ENCODE assay signal across 12 cellular contexts in genomic region chr13:20401958-20402856, GRCh38.
DNase-seq lines count a peak whose midpoint lies in the region; ATAC-seq and TF ChIP-seq lines count a peak whose summit lies in the region.
"Had no signal": no experiment of that assay in that cellular context is flagged by ENCODE, and none has a peak within 500 bp of the region (broad histone marks: within the 10 kb centered on the region; RNA-seq: fewer than 3 reads in every experiment).

No MANE protein-coding gene starts in this region.

- in situ Hi-C loops in IMR-90 (cut with MboI; ENCODE audit: low sequenced_read_pairs), result no loop called here

- no TSS peak for BruUV-seq in IMR-90 (replicated peaks; lab: Mats Ljungman, UMichigan)

- no peak for TF ChIP-seq POLR2A in IMR-90 (IDR thresholded peaks at IDR 0.05; ENCODE audit: low read depth, low read length)

- ATAC-seq in IMR-90 (ENCODE audit: low read depth) (peak; percentile 44), aorta (ENCODE audit: low FRiP score) (no peak)
- ATAC-seq: natural killer cell treated with Interleukin-12 subunit alpha and Interleukin-12 subunit beta and Interleukin-15 and Interleukin-18, amount 100 ng/mL, for 72 hours had no signal

- dilution Hi-C loops in IMR-90 (cut with HindIII; ENCODE audit: low sequenced_read_pairs, unreplicated experiment), result no loop called here

- peak overlapping the region; percentile 28 for H2AK9ac ChIP-seq in IMR-90 (replicated peaks; ENCODE audit: low read depth, low read length, poor library complexity)

- no peaks in the 10 kb centered on the region for H3K36me3 ChIP-seq in IMR-90 (ENCODE audit: control insufficient read depth, insufficient read depth, low read length)
- no peaks in the 10 kb centered on the region for H3K36me3 ChIP-seq in mesendoderm (ENCODE audit: control insufficient read depth, insufficient read depth, low read length)
- H3K36me3 ChIP-seq in aorta (ENCODE audit: control insufficient read depth in 1 of 2, insufficient read depth in 2 of 2, low read length in 1 of 2), result peaks cover 0 to 2% of the 10 kb centered on the region in 2 donors
- H3K36me3 ChIP-seq: BLaER1 had no signal

- peaks cover 3% of the 10 kb centered on the region; the same call in 1 of the 2 replicates for H3K4me1 ChIP-seq in IMR-90 (ENCODE audit: control insufficient read depth, insufficient read depth, low read length)
- peaks cover 4% of the 10 kb centered on the region for H3K4me1 ChIP-seq in mesendoderm (ENCODE audit: control insufficient read depth, low read depth, low read length)
- no peaks in the 10 kb centered on the region for H3K4me1 ChIP-seq in aorta (ENCODE audit: control insufficient read depth in 1 of 2, insufficient read depth in 2 of 2, low read length in 2 of 2)

- H2BK15ac ChIP-seq in IMR-90 (ENCODE audit: low read depth, low read length) (no peak overlapping the region), mesendoderm (replicated peaks; ENCODE audit: low read depth) (no peak overlapping the region)

- H3K9ac ChIP-seq in IMR-90 (ENCODE audit: low read depth, low read length) (no peak overlapping the region), mesendoderm (ENCODE audit: low read length) (no peak overlapping the region)
- H3K9ac ChIP-seq: BLaER1 had no signal

- H3K4me3 ChIP-seq in IMR-90 (ENCODE audit: insufficient read depth, low read depth, low read length) (no peak overlapping the region), cardiac fibroblast (replicated peaks in 1 of 2; ENCODE audit: low read depth in 2 of 2, low read length in 2 of 2) (no peak overlapping the region), mesendoderm (ENCODE audit: low read length) (no peak overlapping the region), aorta (ENCODE audit: low read length in 2 of 2) (no peak overlapping the region)
- H3K4me3 ChIP-seq: BLaER1 had no signal

- H3K14ac ChIP-seq in IMR-90 (replicated peaks; ENCODE audit: low read depth, low read length), result no peak overlapping the region

- H3K79me1 ChIP-seq in IMR-90 (ENCODE audit: low read depth in 1 of 2, low read length in 2 of 2) (no peaks in the 10 kb centered on the region), mesendoderm (ENCODE audit: low read length) (no peaks in the 10 kb centered on the region)

- TF ChIP-seq RAD21 in IMR-90 (IDR thresholded peaks at IDR 0.05; ENCODE audit: low read length), result no peak

- H3K27ac ChIP-seq in IMR-90 (ENCODE audit: insufficient read depth, low read length) (no peak overlapping the region), mesendoderm (ENCODE audit: low read depth, low read length) (no peak overlapping the region), aorta (ENCODE audit: low read depth in 1 of 2, low read length in 2 of 2) (no peak overlapping the region)
- H3K27ac ChIP-seq: BLaER1 had no signal

- peak overlapping the region; percentile 8 for H2AFZ ChIP-seq in IMR-90 (replicated peaks; ENCODE audit: low read length, poor library complexity)

- TF ChIP-seq CTCF in IMR-90 (conservative IDR thresholded peaks at IDR 0.05; ENCODE audit: low read depth, low read length) (no peak), cardiac fibroblast (IDR thresholded peaks at IDR 0.05; ENCODE audit: low read depth, low read length) (no peak)

- H3K23ac ChIP-seq in IMR-90 (ENCODE audit: low read depth, low read length) (no peak overlapping the region), mesendoderm (ENCODE audit: low read length) (no peak overlapping the region)

- no peak overlapping the region for H4K8ac ChIP-seq in IMR-90 (ENCODE audit: low read depth in 2 of 2, low read length in 2 of 2)
- no peak overlapping the region for H4K8ac ChIP-seq in mesendoderm (ENCODE audit: low read depth, low read length)

- intact Hi-C loops in IMR-90 (cut with micrococcal nuclease), result no loop called here
- intact Hi-C loops in aorta (cut with DNase I), result no loop called here

- no peak overlapping the region for H4K5ac ChIP-seq in IMR-90 (ENCODE audit: low read depth, low read length)
- no peak overlapping the region for H4K5ac ChIP-seq in mesendoderm (ENCODE audit: low read length)

- no peaks in the 10 kb centered on the region; the same call in 1 of the 2 replicates for H3K9me1 ChIP-seq in IMR-90 (ENCODE audit: insufficient read depth, low read length)

- H3K4ac ChIP-seq in IMR-90 (ENCODE audit: low read depth, low read length) (no peak overlapping the region), mesendoderm (ENCODE audit: low read depth, low read length) (no peak overlapping the region)

- 82% methylated on average over 11 of the region's 20 CpGs; no CpG with 5 or more reads in 1 of the 2 experiments for WGBS in IMR-90 (ENCODE audit: extremely low coverage in 2 of 2, insufficient read length in 1 of 2), 2 experiments
- no CpG with 5 or more reads among the region's 20 CpGs for WGBS in mesendoderm (ENCODE audit: extremely low coverage, insufficient coverage, low lambda C conversion rate)
- WGBS in aorta, 2 donors, result 90% methylated on average over 20 of the region's 20 CpGs

- H4K91ac ChIP-seq in IMR-90 (ENCODE audit: insufficient read depth, low read depth, low read length), result no peak overlapping the region

- H3K9me3 ChIP-seq in IMR-90 (ENCODE audit: control insufficient read depth, insufficient read depth, low read length) (no peaks in the 10 kb centered on the region), aorta (ENCODE audit: control insufficient read depth, low read length) (no peaks in the 10 kb centered on the region)
- H3K9me3 ChIP-seq: BLaER1 had no signal

- H3K56ac ChIP-seq in IMR-90 (ENCODE audit: extremely low read depth, insufficient read depth, low read length) (no peak overlapping the region), mesendoderm (ENCODE audit: low read length) (peak overlapping the region; percentile 65)

- H3K27me3 ChIP-seq in IMR-90 (ENCODE audit: control insufficient read depth, insufficient read depth, low read length), result peaks cover 7% of the 10 kb centered on the region; the same call in 1 of the 2 replicates
- H3K27me3 ChIP-seq in mesendoderm (ENCODE audit: insufficient read depth, low read length, poor library complexity), result no peaks in the 10 kb centered on the region
- H3K27me3 ChIP-seq in aorta (ENCODE audit: control insufficient read depth in 1 of 2, insufficient read depth in 2 of 2, low read length in 1 of 2), result no peaks in the 10 kb centered on the region
- H3K27me3 ChIP-seq: BLaER1 had no signal

- H4K20me1 ChIP-seq in IMR-90 (ENCODE audit: insufficient read depth, low read length), result no peaks in the 10 kb centered on the region
- H4K20me1 ChIP-seq: BLaER1 had no signal

- H2BK5ac ChIP-seq in IMR-90 (ENCODE audit: low read depth, low read length, poor library complexity, severe bottlenecking), result no peak overlapping the region
- H2BK5ac ChIP-seq in mesendoderm (ENCODE audit: low read length), result no peak overlapping the region

- CTCF ChIA-PET in IMR-90 (lab: Yijun Ruan, JAX), result no interaction called here

- DNase-seq in AG20443 (ENCODE audit: low spot score) (peak; percentile 62), IMR-90 (peak; percentile 59), cardiac fibroblast (ENCODE audit: low read depth in 2 of 2) (peak; percentile 39 to 44), mesendoderm (peak; percentile 85), NCI-H146 (lab: John Stamatoyannopoulos, UW) (no peak), NCI-H1417 (lab: John Stamatoyannopoulos, UW) (no peak), NCI-H1417 treated with DMSO at 0.1 percent for 48 hours (lab: John Stamatoyannopoulos, UW) (no peak), aorta (no peak)
- DNase-seq: anterior cingulate cortex; stimulated activated CD4-positive, alpha-beta T cell treated with anti-CD3 and anti-CD28 coated beads, Interleukin-12 subunit alpha, Interleukin-12 subunit beta, amount 100 ng/mL, for 4 hours had no signal

- H2BK20ac ChIP-seq in IMR-90 (ENCODE audit: low read depth, low read length), result no peak overlapping the region

- no peak overlapping the region for H3K18ac ChIP-seq in IMR-90 (ENCODE audit: low read depth, low read length)
- H3K18ac ChIP-seq in mesendoderm (ENCODE audit: low read length), result no peak overlapping the region

- peak overlapping the region; percentile 69 for H2BK120ac ChIP-seq in IMR-90 (ENCODE audit: low read depth, low read length)
- H2BK120ac ChIP-seq in mesendoderm (ENCODE audit: low read depth, low read length), result no peak overlapping the region

- H3K79me2 ChIP-seq in mesendoderm (ENCODE audit: control insufficient read depth, insufficient read depth, low read length), result no peaks in the 10 kb centered on the region

- POLR2A ChIA-PET in IMR-90 (lab: Charles Lee; ENCODE audit: unreplicated experiment), result no interaction called here

- H2AK5ac ChIP-seq in IMR-90 (ENCODE audit: low read depth, low read length), result peak overlapping the region; percentile 28; the same call in 1 of the 2 replicates
- H2AK5ac ChIP-seq in mesendoderm (ENCODE audit: low read length), result no peak overlapping the region

- H3K4me2 ChIP-seq in IMR-90 (ENCODE audit: low read depth, low read length) (no peak overlapping the region), mesendoderm (ENCODE audit: low read length) (no peak overlapping the region)
- H3K4me2 ChIP-seq: BLaER1 had no signal

TF ChIP-seq in IMR-90, 13 proteins besides CTCF, POLR2A, EP300 and RAD21 (continues in another document):
- no peak for TF ChIP-seq ELK1 (IDR thresholded peaks at IDR 0.05; ENCODE audit: borderline replicate concordance, low read depth, low read length)
- TF ChIP-seq SMC3 (IDR thresholded peaks at IDR 0.05; ENCODE audit: low read depth, low read length), result no peak
- no peak for TF ChIP-seq CEBPB (IDR thresholded peaks at IDR 0.05; ENCODE audit: low read depth, low read length)
- no peak for TF ChIP-seq RCOR1 (IDR thresholded peaks at IDR 0.05; ENCODE audit: insufficient replicate concordance, low read length)
- TF ChIP-seq MXI1 (IDR thresholded peaks at IDR 0.05; ENCODE audit: borderline replicate concordance, low read depth, low read length), result no peak
- TF ChIP-seq NFE2L2 (IDR thresholded peaks at IDR 0.05; ENCODE audit: low read depth, low read length), result no peak
- TF ChIP-seq RFX5 (IDR thresholded peaks at IDR 0.05; ENCODE audit: low read depth, low read length), result no peak
- TF ChIP-seq CHD1 (IDR thresholded peaks at IDR 0.05; ENCODE audit: low read depth, low read length), result no peak
- no peak for TF ChIP-seq FOS (IDR thresholded peaks at IDR 0.05; ENCODE audit: low read depth, low read length)
- no peak for TF ChIP-seq BHLHE40 (IDR thresholded peaks at IDR 0.05; ENCODE audit: low read depth, low read length)
- no peak for TF ChIP-seq MAZ (IDR thresholded peaks at IDR 0.05; ENCODE audit: borderline replicate concordance, low read depth, low read length)
- TF ChIP-seq MAFK (IDR thresholded peaks at IDR 0.05; ENCODE audit: low read depth, low read length), result no peak

Comparison
In these comparisons a context has a peak if more than half of its experiments do, and no peak if none do; other contexts are left out.
1. DNase-seq: peak in AG20443 (single experiment), IMR-90 (single experiment), cardiac fibroblast (2 of 2) and mesendoderm (single experiment); none in NCI-H146 (single experiment), NCI-H1417 (0 of 3), NCI-H1417 treated with DMSO at 0.1 percent for 48 hours (single experiment) and aorta (0 of 2).